Comparison of ENCODE assay signal across 16 cellular contexts in genomic region chr1:185159966-185160365, GRCh38. TPM values are rescaled to one million over a fixed set of nuclear protein-coding genes. Genes with fewer than 3 reads are reported as not detected.
DNase-seq lines count a peak whose midpoint lies in the region; ATAC-seq and TF ChIP-seq lines count a peak whose summit lies in the region.
"Had no signal": no experiment of that assay in that cellular context is flagged by ENCODE, and none has a peak within 500 bp of the region (broad histone marks: within the 10 kb centered on the region; RNA-seq: fewer than 3 reads in every experiment).

No MANE protein-coding gene starts in this region.

- no peak for DNase-seq in CD4-positive, alpha-beta T cell
- DNase-seq in GM20000 (ENCODE audit: low spot score), result peak; percentile 14
- DNase-seq in RKO (ENCODE audit: low spot score), result peak; percentile 18
- DNase-seq in fibroblast of lung (ENCODE audit: low read depth in 2 of 2), result peak in 1 of 2 donors; percentile 45
- DNase-seq in brain microvascular endothelial cell, result no peak
- no peak for DNase-seq in RWPE1 (ENCODE audit: low spot score)
- DNase-seq: NCI-H146; NCI-H2227 treated with DMSO at 0.1 percent for 48 hours; NK-92 treated with Interleukin-12 subunit alpha and Interleukin-12 subunit beta, amount 100 ng/mL, for 24 hours; stimulated activated CD4-positive, alpha-beta T cell treated with anti-CD3 and anti-CD28 coated beads, Interleukin-2, amount 100 ng/mL, for 24 hours; T-helper 17 cell had no signal

- no peaks in the 10 kb centered on the region for H3K27me3 ChIP-seq in CD4-positive, alpha-beta T cell (ENCODE audit: control insufficient read depth, insufficient read depth, low read length)
- no peaks in the 10 kb centered on the region for H3K27me3 ChIP-seq in fibroblast of lung (ENCODE audit: control insufficient read depth, insufficient read depth, low read length)
- H3K27me3 ChIP-seq in brain microvascular endothelial cell (replicated peaks), result no peaks in the 10 kb centered on the region
- H3K27me3 ChIP-seq: suprapubic skin had no signal

- H3K27me3 Mint-ChIP-seq in CD4-positive, alpha-beta T cell, result no peaks in the 10 kb centered on the region
- H3K27me3 Mint-ChIP-seq: T-helper 17 cell had no signal

- H3K9me3 Mint-ChIP-seq in CD4-positive, alpha-beta T cell, result no peaks in the 10 kb centered on the region

- H3K36me3 ChIP-seq in fibroblast of lung (ENCODE audit: control insufficient read depth, insufficient read depth, low read length) (no peaks in the 10 kb centered on the region), brain microvascular endothelial cell (replicated peaks) (no peaks in the 10 kb centered on the region)

- ATAC-seq in CD4-positive, alpha-beta T cell (ENCODE audit: poor library complexity), result no peak
- ATAC-seq in HG03354 (IDR thresholded peaks at IDR 0.05; ENCODE audit: poor library complexity, severe bottlenecking, unreplicated experiment), result no peak
- ATAC-seq: K562, Right ventricle myocardium inferior, T-helper 17 cell had no signal

- POLR2A ChIA-PET in CD4-positive, alpha-beta T cell (lab: Charles Lee), result no interaction called here
- POLR2A ChIA-PET in RWPE1 (lab: Yijun Ruan, JAX; ENCODE audit: low non-redundant PET), result no interaction called here

- CTCF ChIA-PET in CD4-positive, alpha-beta T cell (lab: Charles Lee), result no interaction called here
- CTCF ChIA-PET in RWPE1 (lab: Yijun Ruan, JAX), result no interaction called here

- intact Hi-C loops in CD4-positive, alpha-beta T cell (cut with DNase I, micrococcal nuclease), result loop anchor here (5.0 to 10.0 kb wide), 6 partner anchors 113 to 1525 kb away; partner anchors contain the start of genes ARPC5 (in 1 of the 2), ODR4 (in 1 of the 2), RNF2 (in 1 of the 2) and TPR (in 1 of the 2)

- H3K4me1 ChIP-seq in fibroblast of lung (ENCODE audit: control insufficient read depth, extremely low read depth, insufficient read depth, low read length), result peaks cover 6% of the 10 kb centered on the region

- H3K79me2 ChIP-seq in fibroblast of lung (ENCODE audit: control insufficient read depth, insufficient read depth, low read length), result peaks cover 6% of the 10 kb centered on the region

- H3K9ac ChIP-seq in fibroblast of lung (ENCODE audit: insufficient read depth, low read length), result no peak overlapping the region

- H3K4me3 ChIP-seq in fibroblast of lung (replicated peaks in 1 of 4; ENCODE audit: control extremely low read depth in 1 of 4, insufficient read depth in 1 of 4, low read depth in 3 of 4, low read length in 4 of 4) (no peak overlapping the region), brain microvascular endothelial cell (ENCODE audit: low read depth, low read length) (no peak overlapping the region)
- H3K4me3 ChIP-seq: K562, suprapubic skin had no signal

- peaks cover 30% of the 10 kb centered on the region for H3K4me1 Mint-ChIP-seq in CD4-positive, alpha-beta T cell (ENCODE audit: low read depth)

- H3K36me3 Mint-ChIP-seq in CD4-positive, alpha-beta T cell (ENCODE audit: low read depth), result peaks cover 32% of the 10 kb centered on the region

- TF ChIP-seq CTCF in CD4-positive, alpha-beta T cell (IDR thresholded peaks at IDR 0.05), result no peak
- TF ChIP-seq CTCF in GM20000 (IDR thresholded peaks at IDR 0.05; ENCODE audit: extremely low read depth, missing control alignments) (no peak), fibroblast of lung (conservative IDR thresholded peaks at IDR 0.05 in 1 of 2, IDR thresholded peaks at IDR 0.05 in 1 of 2; ENCODE audit: low read depth in 1 of 2, low read length in 2 of 2) (no peak), brain microvascular endothelial cell (IDR thresholded peaks at IDR 0.05; ENCODE audit: low read depth, low read length, missing control alignments) (no peak), RWPE1 (conservative IDR thresholded peaks at IDR 0.05; ENCODE audit: low read depth) (no peak)

- no peaks in the 10 kb centered on the region for H3K9me3 ChIP-seq in CD4-positive, alpha-beta T cell (ENCODE audit: control insufficient read depth, low read length)
- H3K9me3 ChIP-seq in fibroblast of lung (ENCODE audit: control insufficient read depth, insufficient read depth, low read depth, low read length), result no peaks in the 10 kb centered on the region
- H3K9me3 ChIP-seq: suprapubic skin had no signal

- no peaks in the 10 kb centered on the region for H4K20me1 ChIP-seq in fibroblast of lung (ENCODE audit: control insufficient read depth, extremely low read depth, insufficient read depth, low read length)

- H2AFZ ChIP-seq in fibroblast of lung (ENCODE audit: low read length), result no peak overlapping the region

- H3K27ac ChIP-seq in CD4-positive, alpha-beta T cell (ENCODE audit: low read depth, low read length), result no peak overlapping the region
- H3K27ac ChIP-seq in fibroblast of lung (ENCODE audit: insufficient read depth, low read length) (no peak overlapping the region), brain microvascular endothelial cell (no peak overlapping the region), RWPE1 (no peak overlapping the region)
- H3K27ac ChIP-seq: HL-60, suprapubic skin had no signal

- H3K4me3 Mint-ChIP-seq in CD4-positive, alpha-beta T cell, result peak overlapping the region; percentile 70
- H3K4me3 Mint-ChIP-seq: T-helper 17 cell had no signal

- in situ Hi-C loops in brain microvascular endothelial cell (cut with HindIII; ENCODE audit: low pct_ligation_motif_present, low sequenced_read_pairs), result loop anchor here (25.0 kb wide), 1 partner anchor 348 kb away; no protein-coding TSS in a partner anchor

- H3K27ac Mint-ChIP-seq in CD4-positive, alpha-beta T cell, result no peak overlapping the region
- H3K27ac Mint-ChIP-seq: T-helper 17 cell had no signal

- H3K4me2 ChIP-seq in fibroblast of lung (ENCODE audit: extremely low read depth, insufficient read depth, low read length), result peak overlapping the region; percentile 21

RNA-seq across cellular contexts. Expression of gene SWT1, which starts 3.0 kb away (rescaled TPM):
- 1 to 10 TPM; 4.1 to 5.3 TPM for total RNA-seq in CD4-positive, alpha-beta T cell
- 8.4 and 8.7 TPM in 2 replicates for total RNA-seq in fibroblast of lung
- 2.2 and 3.4 TPM in 2 replicates for polyA plus RNA-seq in fibroblast of lung
- 1.5 and 2.2 TPM in 2 replicates for polyA plus RNA-seq in fibroblast of lung (2012)
- 0.12 TPM in 1 of 2 replicates, not detected in the other for polyA minus RNA-seq in fibroblast of lung (ENCODE audit: low replicate concordance)

RNA-seq across cellular contexts. Expression of gene TRMT1L, which starts 3.2 kb away (rescaled TPM):
- total RNA-seq in CD4-positive, alpha-beta T cell, result 1 to 10 TPM; 2.8 to 4.7 TPM
- 22.3 and 26.4 TPM in 2 replicates for total RNA-seq in fibroblast of lung
- 19.4 and 19.6 TPM in 2 replicates for polyA plus RNA-seq in fibroblast of lung
- 7.5 and 11.3 TPM in 2 replicates for polyA plus RNA-seq in fibroblast of lung (2012)
- 5.4 and 19.3 TPM in 2 replicates for polyA minus RNA-seq in fibroblast of lung (ENCODE audit: low replicate concordance)

Comparison
In these comparisons a context has a peak if more than half of its experiments do, and no peak if none do; other contexts are left out.
1. DNase-seq: peak in GM20000 (single experiment) and RKO (single experiment); none in CD4-positive, alpha-beta T cell (0 of 10), brain microvascular endothelial cell (single experiment) and RWPE1 (single experiment).